ENCODE assay signal across 1 cellular context in the genomic region with DNA sequence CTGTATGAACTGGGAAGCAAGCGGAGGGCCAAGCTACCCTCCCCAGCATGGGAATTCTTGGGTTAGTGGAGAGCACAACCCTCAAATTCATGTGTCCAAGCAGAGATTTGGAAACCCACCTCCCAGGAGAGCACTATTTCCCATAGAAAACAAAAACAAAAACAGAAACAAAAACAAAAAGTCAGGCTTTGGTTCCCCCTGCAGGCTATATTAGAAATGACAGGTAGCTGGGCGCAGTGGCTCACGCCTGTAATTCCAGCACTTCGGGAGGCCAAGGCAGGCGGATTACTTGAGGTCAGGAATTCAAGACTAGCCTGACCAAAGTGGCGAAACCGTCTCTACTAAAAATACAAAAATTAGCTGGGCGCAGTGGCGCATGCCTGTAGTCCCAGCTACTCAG.
TF ChIP-seq lines count a peak whose summit lies in the region.

No MANE protein-coding gene starts in this region.

TF ChIP-seq in IMR-90, 13 proteins besides CTCF, POLR2A, EP300 and RAD21:
- TF ChIP-seq SMC3 (IDR thresholded peaks at IDR 0.05; ENCODE audit: low read depth, low read length) = peak; percentile 28; the same call in 1 of the 2 replicates
- TF ChIP-seq MXI1 (IDR thresholded peaks at IDR 0.05; ENCODE audit: borderline replicate concordance, low read depth, low read length) = no peak
TF ChIP-seq in IMR-90: peak in this region for 1.
